In the genomic region with DNA sequence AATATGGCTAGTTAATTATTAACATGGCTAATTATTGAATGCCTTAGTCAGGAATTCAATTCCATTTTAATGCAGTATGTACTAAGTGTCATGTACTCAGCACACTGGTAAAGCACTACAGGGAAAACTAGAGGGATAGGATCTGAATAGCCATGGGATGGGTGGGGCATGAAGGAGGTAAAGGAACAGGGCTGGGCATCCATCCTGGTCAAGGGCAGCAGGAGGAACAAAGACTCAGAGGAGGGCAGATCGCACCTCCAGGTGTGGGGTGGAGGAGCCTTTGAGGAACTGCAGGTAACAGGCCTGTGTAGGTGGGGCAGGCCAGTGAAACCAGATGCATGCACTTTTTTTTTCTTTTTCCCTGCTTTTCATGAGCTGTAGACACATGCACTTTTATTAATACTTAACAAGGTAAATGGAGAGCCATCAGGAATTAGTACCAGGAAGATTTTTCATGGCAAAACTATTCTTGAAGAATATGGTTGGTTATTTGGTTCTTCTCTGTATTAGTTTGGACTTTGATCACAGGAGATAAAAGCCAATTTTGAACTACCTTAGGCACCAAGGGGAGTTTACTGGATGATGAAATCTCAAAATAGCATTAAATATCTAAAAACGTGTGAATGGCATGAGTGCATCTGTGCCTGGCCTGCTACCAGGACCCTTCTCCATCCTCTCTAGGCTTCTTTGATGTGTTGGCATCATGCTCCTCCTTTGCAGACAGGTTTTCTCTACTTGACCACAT, we compare ENCODE assay signal across 1 cellular context.
TF ChIP-seq lines count a peak whose summit lies in the region.

No MANE protein-coding gene starts in this region.

TF ChIP-seq in HepG2, 621 proteins besides CTCF, POLR2A, EP300 and RAD21 (continued from another document):
- TF ChIP-seq NFKBIZ (CRISPR knock-in tag; IDR thresholded peaks at IDR 0.05) (no peak), ZNF781 (CRISPR knock-in tag; IDR thresholded peaks at IDR 0.05; ENCODE audit: borderline replicate concordance, not compliant biosample characterization) (no peak), NR0B2 (CRISPR knock-in tag; IDR thresholded peaks at IDR 0.05) (no peak), ADNP (CRISPR knock-in tag; IDR thresholded peaks at IDR 0.05) (no peak), ZNF660 (CRISPR knock-in tag; IDR thresholded peaks at IDR 0.05; ENCODE audit: borderline replicate concordance, low read depth) (no peak), YEATS4 (CRISPR knock-in tag; IDR thresholded peaks at IDR 0.05; ENCODE audit: borderline replicate concordance) (no peak), ZNF343 (CRISPR knock-in tag; IDR thresholded peaks at IDR 0.05) (no peak), SIX1 (CRISPR knock-in tag; IDR thresholded peaks at IDR 0.05; ENCODE audit: borderline replicate concordance) (no peak)
- TF ChIP-seq, protein P1, sequence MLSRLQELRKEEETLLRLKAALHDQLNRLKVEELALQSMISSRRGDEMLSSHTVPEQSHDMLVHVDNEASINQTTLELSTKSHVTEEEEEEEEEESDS (CRISPR knock-in tag; IDR thresholded peaks at IDR 0.05; ENCODE audit: borderline replicate concordance): no peak
